In genomic region chr12:129844662-129845061, GRCh38 we compare ENCODE assay signal across 22 cellular contexts. TPM values are rescaled to one million over a fixed set of nuclear protein-coding genes. Genes with fewer than 3 reads are reported as not detected.
"Had no signal": no experiment of that assay in that cellular context is flagged by ENCODE, and none has a peak within 500 bp of the region (broad histone marks: within the 10 kb centered on the region; RNA-seq: fewer than 3 reads in every experiment).

No MANE protein-coding gene starts in this region.

- ATAC-seq: left cardiac atrium; lower lobe of right lung; psoas muscle; sciatic nerve; stimulated activated naive CD8-positive, alpha-beta T cell treated with anti-CD3 and anti-CD28 coated beads, Interleukin-15, amount 100 ng/mL, for 72 hours had no signal

- H3K9me3 Mint-ChIP-seq: activated CD4-positive, alpha-beta T cell treated with anti-CD3 and anti-CD28 coated beads, Interleukin-2, amount 10 ng/mL, durations not matched to agents 24 days and 14 days; activated T-helper 1 cell treated with anti-CD3 and anti-CD28 coated beads, Interleukin-12 subunit alpha, Interleukin-12 subunit beta, Interleukin-2, Interleukin-4 antibody, amounts not matched to agents 30 ng/mL and 10 ng/mL and 1 ng/mL, durations not matched to agents 14 hours and 24 hours and 36 hours; mesothelial cell of epicardium; stimulated activated naive CD8-positive, alpha-beta T cell treated with anti-CD3 and anti-CD28 coated beads, Interleukin-15, amount 100 ng/mL, for 72 hours had no signal

- H3K27me3 Mint-ChIP-seq: activated CD4-positive, alpha-beta T cell treated with anti-CD3 and anti-CD28 coated beads, Interleukin-2, amount 10 ng/mL, durations not matched to agents 24 days and 14 days; stimulated activated naive CD8-positive, alpha-beta T cell treated with anti-CD3 and anti-CD28 coated beads, Interleukin-15, amount 100 ng/mL, for 72 hours had no signal

- H3K27ac Mint-ChIP-seq: activated CD4-positive, alpha-beta T cell treated with anti-CD3 and anti-CD28 coated beads, Interleukin-2, amount 10 ng/mL, durations not matched to agents 24 days and 14 days; activated T-helper 1 cell treated with anti-CD3 and anti-CD28 coated beads, Interleukin-12 subunit alpha, Interleukin-12 subunit beta, Interleukin-2, Interleukin-4 antibody, amounts not matched to agents 30 ng/mL and 10 ng/mL and 1 ng/mL, durations not matched to agents 14 hours and 24 hours and 36 hours; mesothelial cell of epicardium; nephron progenitor cell; stimulated activated naive CD8-positive, alpha-beta T cell treated with anti-CD3 and anti-CD28 coated beads, Interleukin-15, amount 100 ng/mL, for 72 hours had no signal

- H3K4me3 Mint-ChIP-seq: activated CD4-positive, alpha-beta T cell treated with anti-CD3 and anti-CD28 coated beads, Interleukin-2, amount 10 ng/mL, durations not matched to agents 24 days and 14 days; activated T-helper 1 cell treated with anti-CD3 and anti-CD28 coated beads, Interleukin-12 subunit alpha, Interleukin-12 subunit beta, Interleukin-2, Interleukin-4 antibody, amounts not matched to agents 30 ng/mL and 10 ng/mL and 1 ng/mL, durations not matched to agents 14 hours and 24 hours and 36 hours; mesothelial cell of epicardium; nephron progenitor cell; stimulated activated naive CD8-positive, alpha-beta T cell treated with anti-CD3 and anti-CD28 coated beads, Interleukin-15, amount 100 ng/mL, for 72 hours had no signal

- H3K27ac ChIP-seq: ascending aorta, colonic mucosa, esophagus squamous epithelium, lower lobe of right lung, psoas muscle, spleen, testis, upper lobe of left lung had no signal

- H3K36me3 ChIP-seq: ascending aorta, colonic mucosa, esophagus squamous epithelium, lower lobe of right lung, spleen, upper lobe of left lung had no signal

- H3K4me1 Mint-ChIP-seq: activated CD4-positive, alpha-beta T cell treated with anti-CD3 and anti-CD28 coated beads, Interleukin-2, amount 10 ng/mL, durations not matched to agents 24 days and 14 days; stimulated activated naive CD8-positive, alpha-beta T cell treated with anti-CD3 and anti-CD28 coated beads, Interleukin-15, amount 100 ng/mL, for 72 hours had no signal

- H3K9me3 ChIP-seq: ascending aorta, colonic mucosa, esophagus squamous epithelium, lower lobe of right lung, psoas muscle, spleen, testis, upper lobe of left lung had no signal

- H3K27me3 ChIP-seq: ascending aorta, colonic mucosa, testis, upper lobe of left lung had no signal

- DNase-seq: activated CD4-positive, alpha-beta T cell treated with anti-CD3 and anti-CD28 coated beads, Interleukin-2, amount 10 ng/mL, durations not matched to agents 24 days and 14 days; activated CD4-positive, CD25-positive, alpha-beta regulatory T cell; activated naive CD4-positive, alpha-beta T cell; caudate nucleus; colonic mucosa; esophagus squamous epithelium; foreskin fibroblast; glutamatergic neuron; left cardiac atrium; lower lobe of right lung; nephron progenitor cell; psoas muscle; spleen; stimulated activated naive CD8-positive, alpha-beta T cell treated with anti-CD3 and anti-CD28 coated beads, Interleukin-15, amount 100 ng/mL, for 72 hours; testis; upper lobe of left lung had no signal

- H3K36me3 Mint-ChIP-seq: mesothelial cell of epicardium had no signal

- H3K4me3 ChIP-seq: ascending aorta, colonic mucosa, esophagus squamous epithelium, lower lobe of right lung, psoas muscle, spleen, testis, upper lobe of left lung had no signal

- H3K4me1 ChIP-seq: ascending aorta, colonic mucosa, esophagus squamous epithelium, lower lobe of right lung, psoas muscle, testis, upper lobe of left lung had no signal

RNA-seq across cellular contexts. Expression of gene TMEM132D, which starts 59.2 kb away (rescaled TPM):
- total RNA-seq: activated CD4-positive, alpha-beta T cell treated with anti-CD3 and anti-CD28 coated beads, Interleukin-2, amount 10 ng/mL, durations not matched to agents 24 days and 14 days; activated CD8-positive, alpha-beta memory T cell treated with anti-CD3 and anti-CD28 coated beads for 36 hours; activated T-helper 1 cell treated with anti-CD3 and anti-CD28 coated beads, Interleukin-12 subunit alpha, Interleukin-12 subunit beta, Interleukin-2, Interleukin-4 antibody, amounts not matched to agents 30 ng/mL and 10 ng/mL and 1 ng/mL, durations not matched to agents 14 hours and 24 hours and 36 hours; ascending aorta; esophagus squamous epithelium; osteoblast; psoas muscle; spleen had no signal
